In genomic region chr3:37863552-37863865, GRCh38 we compare ENCODE assay signal across 9 cellular contexts. TPM values are rescaled to one million over a fixed set of nuclear protein-coding genes. Genes with fewer than 3 reads are reported as not detected.
A peak's percentile ranks its signal among the peaks of the same experiment; 100 is the strongest.
DNase-seq lines count a peak whose midpoint lies in the region; ATAC-seq and TF ChIP-seq lines count a peak whose summit lies in the region.
"Had no signal": no experiment of that assay in that cellular context is flagged by ENCODE, and none has a peak within 500 bp of the region (broad histone marks: within the 10 kb centered on the region; RNA-seq: fewer than 3 reads in every experiment).

No MANE protein-coding gene starts in this region.

- H3K4me3 Mint-ChIP-seq in activated T-helper 1 cell treated with anti-CD3 and anti-CD28 coated beads, Interleukin-12 subunit alpha, Interleukin-12 subunit beta, Interleukin-2, Interleukin-4 antibody, amounts not matched to agents 30 ng/mL and 10 ng/mL and 1 ng/mL, durations not matched to agents 14 hours and 24 hours and 36 hours: peak overlapping the region; percentile 25

- 52% methylated on average over 6 of the region's 6 CpGs for WGBS in hepatocyte (ENCODE audit: low lambda C conversion rate, missing lambda C conversion rate)

- H2AFZ ChIP-seq in hepatocyte: no peak overlapping the region

- no peaks in the 10 kb centered on the region for H3K27me3 ChIP-seq in hepatocyte

- peak overlapping the region; percentile 70 for H3K27ac ChIP-seq in hepatocyte

- intact Hi-C loops in activated T-helper 1 cell treated with anti-CD3 and anti-CD28 coated beads, Interleukin-12 subunit alpha, Interleukin-12 subunit beta, Interleukin-2, Interleukin-4 antibody, amounts not matched to agents 30 ng/mL and 10 ng/mL and 1 ng/mL, durations not matched to agents 14 hours and 24 hours and 36 hours (cut with micrococcal nuclease): no loop called here

- peaks cover 41% of the 10 kb centered on the region for H3K27me3 Mint-ChIP-seq in activated T-helper 1 cell treated with anti-CD3 and anti-CD28 coated beads, Interleukin-12 subunit alpha, Interleukin-12 subunit beta, Interleukin-2, Interleukin-4 antibody, amounts not matched to agents 30 ng/mL and 10 ng/mL and 1 ng/mL, durations not matched to agents 14 hours and 24 hours and 36 hours (ENCODE audit: insufficient read depth)

- no peak overlapping the region for H3K27ac Mint-ChIP-seq in activated T-helper 1 cell treated with anti-CD3 and anti-CD28 coated beads, Interleukin-12 subunit alpha, Interleukin-12 subunit beta, Interleukin-2, Interleukin-4 antibody, amounts not matched to agents 30 ng/mL and 10 ng/mL and 1 ng/mL, durations not matched to agents 14 hours and 24 hours and 36 hours

- no peaks in the 10 kb centered on the region for H3K36me3 Mint-ChIP-seq in activated T-helper 1 cell treated with anti-CD3 and anti-CD28 coated beads, Interleukin-12 subunit alpha, Interleukin-12 subunit beta, Interleukin-2, Interleukin-4 antibody, amounts not matched to agents 30 ng/mL and 10 ng/mL and 1 ng/mL, durations not matched to agents 14 hours and 24 hours and 36 hours (ENCODE audit: low read depth)

- H3K4me1 ChIP-seq in hepatocyte (ENCODE audit: insufficient read depth): peaks cover 23% of the 10 kb centered on the region

- no peaks in the 10 kb centered on the region for H3K36me3 ChIP-seq in hepatocyte (replicated peaks; ENCODE audit: insufficient read depth, low read depth)

- peaks cover 81% of the 10 kb centered on the region for H3K79me2 ChIP-seq in hepatocyte

- H3K4me3 ChIP-seq in hepatocyte (no peak overlapping the region), skeletal muscle cell (ENCODE audit: low read depth, low read length) (peak overlapping the region; percentile 76)

- no peaks in the 10 kb centered on the region for H3K9me3 Mint-ChIP-seq in activated T-helper 1 cell treated with anti-CD3 and anti-CD28 coated beads, Interleukin-12 subunit alpha, Interleukin-12 subunit beta, Interleukin-2, Interleukin-4 antibody, amounts not matched to agents 30 ng/mL and 10 ng/mL and 1 ng/mL, durations not matched to agents 14 hours and 24 hours and 36 hours

- H4K20me1 ChIP-seq in hepatocyte (ENCODE audit: insufficient read depth, poor library complexity, severe bottlenecking): peaks cover 12% of the 10 kb centered on the region

- H3K9me3 ChIP-seq in hepatocyte (ENCODE audit: low read depth): no peaks in the 10 kb centered on the region

- peak overlapping the region; percentile 92 for H3K4me2 ChIP-seq in hepatocyte

- TF ChIP-seq CTCF in hepatocyte (IDR thresholded peaks at IDR 0.05; ENCODE audit: poor library complexity): no peak

- no peaks in the 10 kb centered on the region for H3K9me2 ChIP-seq in hepatocyte (replicated peaks; ENCODE audit: insufficient read depth)

- peaks cover 12% of the 10 kb centered on the region for H3K4me1 Mint-ChIP-seq in activated T-helper 1 cell treated with anti-CD3 and anti-CD28 coated beads, Interleukin-12 subunit alpha, Interleukin-12 subunit beta, Interleukin-2, Interleukin-4 antibody, amounts not matched to agents 30 ng/mL and 10 ng/mL and 1 ng/mL, durations not matched to agents 14 hours and 24 hours and 36 hours (ENCODE audit: low read depth)

- ATAC-seq in HG03045 (IDR thresholded peaks at IDR 0.05; ENCODE audit: unreplicated experiment): no peak
- ATAC-seq in GM21526 (IDR thresholded peaks at IDR 0.05; ENCODE audit: low FRiP score, unreplicated experiment): no peak

- DNase-seq in ELF-1 (ENCODE audit: low read depth, low spot score) (peak; percentile 37), hepatocyte (ENCODE audit: low spot score) (no peak), skeletal muscle cell (ENCODE audit: low read depth) (no peak), NCI-H524 (lab: John Stamatoyannopoulos, UW) (no peak), Kasumi-1 (lab: John Stamatoyannopoulos, UW) (no peak)
- no peak for DNase-seq in activated T-helper 1 cell treated with anti-CD3 and anti-CD28 coated beads, Interleukin-12 subunit alpha, Interleukin-12 subunit beta, Interleukin-2, Interleukin-4 antibody, amounts not matched to agents 30 ng/mL and 10 ng/mL and 1 ng/mL, durations not matched to agents 14 hours and 24 hours and 36 hours (ENCODE audit: low spot score)
- DNase-seq: Karpas-422 had no signal

RNA-seq across cellular contexts. Expression of gene CTDSPL, which starts 1.8 kb away (rescaled TPM):
- total RNA-seq in activated T-helper 1 cell treated with anti-CD3 and anti-CD28 coated beads, Interleukin-12 subunit alpha, Interleukin-12 subunit beta, Interleukin-2, Interleukin-4 antibody, amounts not matched to agents 30 ng/mL and 10 ng/mL and 1 ng/mL, durations not matched to agents 14 hours and 24 hours and 36 hours: 3.5 and 3.7 TPM in 2 replicates
- 32.1 and 33.7 TPM in 2 replicates for total RNA-seq in hepatocyte
- polyA plus RNA-seq in hepatocyte: 29.2 and 39.9 TPM in 2 replicates
